In genomic region chr9:90988318-90988717, GRCh38 we compare ENCODE assay signal across 2 cellular contexts.
A peak's percentile ranks its signal among the peaks of the same experiment; 100 is the strongest.
TF ChIP-seq lines count a peak whose summit lies in the region.

No MANE protein-coding gene starts in this region.

TF ChIP-seq in IMR-90, 13 proteins besides CTCF, POLR2A, EP300 and RAD21 (continued from another document):
- peak; percentile 31 for TF ChIP-seq RCOR1 (IDR thresholded peaks at IDR 0.05; ENCODE audit: insufficient replicate concordance, low read length)

TF ChIP-seq in HEK293T, 16 proteins besides CTCF, POLR2A, EP300 and RAD21 (continued from another document):
- no peak for TF ChIP-seq SUZ12 (IDR thresholded peaks at IDR 0.05)
- no peak for TF ChIP-seq ZNF384 (IDR thresholded peaks at IDR 0.05)
- no peak for TF ChIP-seq FOXM1 (IDR thresholded peaks at IDR 0.05; ENCODE audit: borderline replicate concordance)
- TF ChIP-seq LEF1 (IDR thresholded peaks at IDR 0.05; ENCODE audit: borderline replicate concordance), result no peak
- TF ChIP-seq FOXK2 (IDR thresholded peaks at IDR 0.05), result no peak
- TF ChIP-seq, protein P1, sequence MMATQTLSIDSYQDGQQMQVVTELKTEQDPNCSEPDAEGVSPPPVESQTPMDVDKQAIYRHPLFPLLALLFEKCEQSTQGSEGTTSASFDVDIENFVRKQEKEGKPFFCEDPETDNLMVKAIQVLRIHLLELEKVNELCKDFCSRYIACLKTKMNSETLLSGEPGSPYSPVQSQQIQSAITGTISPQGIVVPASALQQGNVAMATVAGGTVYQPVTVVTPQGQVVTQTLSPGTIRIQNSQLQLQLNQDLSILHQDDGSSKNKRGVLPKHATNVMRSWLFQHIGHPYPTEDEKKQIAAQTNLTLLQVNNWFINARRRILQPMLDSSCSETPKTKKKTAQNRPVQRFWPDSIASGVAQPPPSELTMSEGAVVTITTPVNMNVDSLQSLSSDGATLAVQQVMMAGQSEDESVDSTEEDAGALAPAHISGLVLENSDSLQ (IDR thresholded peaks at IDR 0.05), result no peak
- no peak for TF ChIP-seq FOXA1 (IDR thresholded peaks at IDR 0.05)
- TF ChIP-seq ELF4 (IDR thresholded peaks at IDR 0.05), result no peak
- TF ChIP-seq SP1 (IDR thresholded peaks at IDR 0.05), result no peak
- no peak for TF ChIP-seq ARNT (IDR thresholded peaks at IDR 0.05)
